In genomic region chr20:8246701-8247100, GRCh38 we compare ENCODE assay signal across 19 cellular contexts.
"Had no signal": no experiment of that assay in that cellular context is flagged by ENCODE, and none has a peak within 500 bp of the region (broad histone marks: within the 10 kb centered on the region; RNA-seq: fewer than 3 reads in every experiment).

No MANE protein-coding gene starts in this region.

- H3K27ac ChIP-seq: colonic mucosa, psoas muscle, skin epidermis, spleen, testis, tibial artery had no signal

- H3K9me3 ChIP-seq: colonic mucosa, psoas muscle, spleen, testis, tibial artery had no signal

- H3K27me3 ChIP-seq: colonic mucosa, spleen, testis, tibial artery had no signal

- ATAC-seq: left lobe of liver; naive thymus-derived CD4-positive, alpha-beta T cell; psoas muscle; right cardiac atrium; stimulated activated memory B cell treated with anti-CD40 and anti-IgM and Interleukin-4, amounts not matched to agents 10 μg/mL and 1 μg/mL and 100 μg/mL, for 72 hours; stimulated activated naive CD8-positive, alpha-beta T cell treated with anti-CD3 and anti-CD28 coated beads, Interleukin-15, Interleukin-2, amounts not matched to agents 100 U/mL and 50 U/mL, for 24 hours had no signal

- H3K36me3 ChIP-seq: colonic mucosa, spleen, tibial artery had no signal

- H3K4me3 ChIP-seq: colonic mucosa, psoas muscle, skin epidermis, spleen, testis, tibial artery had no signal

- DNase-seq: colonic mucosa; dermis blood vessel endothelial cell; kidney; mesenchymal stem cell; midbrain; naive thymus-derived CD4-positive, alpha-beta T cell; nucleus accumbens; posterior cingulate gyrus; psoas muscle; right cardiac atrium; spleen; stimulated activated CD4-positive, alpha-beta T cell treated with anti-CD3 and anti-CD28 coated beads, Interleukin-4, amount 100 ng/mL, for 4 hours; stimulated activated naive CD8-positive, alpha-beta T cell treated with anti-CD3 and anti-CD28 coated beads, Interleukin-15, Interleukin-2, amounts not matched to agents 100 U/mL and 50 U/mL, for 24 hours; substantia nigra; testis; tibial artery had no signal

- H3K4me1 ChIP-seq: colonic mucosa, testis, tibial artery had no signal
